19 cellular contexts compared by ENCODE assay signal in the genomic region with DNA sequence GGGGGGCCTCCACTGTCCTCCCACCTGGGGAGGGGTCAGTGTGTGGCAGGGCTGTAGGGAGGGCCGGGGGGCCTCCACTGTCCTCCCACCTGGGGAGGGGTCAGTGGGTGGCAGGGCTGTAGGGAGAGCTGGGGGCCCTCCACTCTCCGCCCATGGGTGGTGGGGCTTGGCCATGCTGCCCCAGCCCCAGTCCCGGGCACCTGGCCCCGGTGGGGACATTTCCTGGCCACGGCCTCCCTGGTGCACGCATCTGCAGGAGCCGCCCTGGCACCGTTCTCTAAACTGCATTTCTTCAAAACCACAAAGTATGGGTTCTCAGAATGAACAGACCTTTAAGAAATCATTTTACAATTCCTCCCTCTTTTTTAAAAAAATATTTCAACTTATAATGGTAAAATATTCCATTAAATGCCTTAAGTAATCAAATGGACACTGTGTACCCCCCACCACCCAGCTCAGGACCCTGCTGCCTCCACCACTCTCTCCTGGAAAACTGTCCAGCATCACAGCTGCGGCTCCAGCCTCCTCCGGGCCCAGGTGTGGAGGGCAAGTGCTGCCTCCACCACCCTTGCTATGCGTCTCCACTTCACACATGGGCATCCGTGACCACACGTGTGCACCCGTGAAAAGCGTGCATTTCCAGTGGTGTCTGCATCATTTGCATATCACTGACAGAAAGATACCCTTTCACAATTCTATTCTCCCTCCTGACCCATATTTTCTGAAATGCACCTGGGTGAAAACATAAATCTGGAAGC.
DNase-seq lines count a peak whose midpoint lies in the region; ATAC-seq lines count a peak whose summit lies in the region.
"Had no signal": no experiment of that assay in that cellular context is flagged by ENCODE, and none has a peak within 500 bp of the region (broad histone marks: within the 10 kb centered on the region; RNA-seq: fewer than 3 reads in every experiment).

No MANE protein-coding gene starts in this region.

- POLR2A ChIA-PET in activated CD4-positive, alpha-beta T cell treated with anti-CD3 and anti-CD28 coated beads, Interleukin-2, amount 10 ng/mL, durations not matched to agents 7 days and 5 days (lab: Charles Lee): no interaction called here

- H3K27me3 Mint-ChIP-seq in activated CD4-positive, alpha-beta T cell treated with anti-CD3 and anti-CD28 coated beads, Interleukin-2, amount 10 ng/mL, durations not matched to agents 7 days and 5 days: no peaks in the 10 kb centered on the region
- H3K27me3 Mint-ChIP-seq in activated CD4-positive, alpha-beta T cell treated with anti-CD3 and anti-CD28 coated beads, Interleukin-2, amount 10 ng/mL, durations not matched to agents 24 days and 14 days: no peaks in the 10 kb centered on the region
- H3K27me3 Mint-ChIP-seq in T-helper 17 cell: no peaks in the 10 kb centered on the region
- no peaks in the 10 kb centered on the region for H3K27me3 Mint-ChIP-seq in effector memory CD8-positive, alpha-beta T cell
- no peaks in the 10 kb centered on the region for H3K27me3 Mint-ChIP-seq in stimulated activated naive B cell treated with anti-CD40 and anti-IgM and Interleukin-4, amounts not matched to agents 10 μg/mL and 1 μg/mL and 100 μg/mL, for 72 hours
- H3K27me3 Mint-ChIP-seq: type B pancreatic cell had no signal

- intact Hi-C loops in activated CD4-positive, alpha-beta T cell treated with anti-CD3 and anti-CD28 coated beads, Interleukin-2, amount 10 ng/mL, durations not matched to agents 24 days and 14 days (cut with micrococcal nuclease): loop anchor here (10.0 kb wide), 1 partner anchor 244 kb away; no protein-coding TSS in a partner anchor

- peak overlapping the region; percentile 85 for H3K27ac Mint-ChIP-seq in activated CD4-positive, alpha-beta T cell treated with anti-CD3 and anti-CD28 coated beads, Interleukin-2, amount 10 ng/mL, durations not matched to agents 7 days and 5 days
- no peak overlapping the region for H3K27ac Mint-ChIP-seq in activated CD4-positive, alpha-beta T cell treated with anti-CD3 and anti-CD28 coated beads, Interleukin-2, amount 10 ng/mL, durations not matched to agents 24 days and 14 days
- peak overlapping the region; percentile 34 for H3K27ac Mint-ChIP-seq in T-helper 17 cell
- peak overlapping the region; percentile 50 to 93 for H3K27ac Mint-ChIP-seq in effector memory CD8-positive, alpha-beta T cell
- H3K27ac Mint-ChIP-seq in stimulated activated naive B cell treated with anti-CD40 and anti-IgM and Interleukin-4, amounts not matched to agents 10 μg/mL and 1 μg/mL and 100 μg/mL, for 72 hours: peak overlapping the region; percentile 44
- H3K27ac Mint-ChIP-seq: type B pancreatic cell had no signal

- peaks cover 72% of the 10 kb centered on the region for H3K4me1 Mint-ChIP-seq in activated CD4-positive, alpha-beta T cell treated with anti-CD3 and anti-CD28 coated beads, Interleukin-2, amount 10 ng/mL, durations not matched to agents 7 days and 5 days
- H3K4me1 Mint-ChIP-seq in activated CD4-positive, alpha-beta T cell treated with anti-CD3 and anti-CD28 coated beads, Interleukin-2, amount 10 ng/mL, durations not matched to agents 24 days and 14 days: peaks cover 41% of the 10 kb centered on the region
- peaks cover 21% of the 10 kb centered on the region for H3K4me1 Mint-ChIP-seq in T-helper 17 cell
- H3K4me1 Mint-ChIP-seq in effector memory CD8-positive, alpha-beta T cell (ENCODE audit: low read depth in 2 of 2): peaks cover 26 to 42% of the 10 kb centered on the region in 2 donors
- peaks cover 40 to 45% of the 10 kb centered on the region in 2 donors for H3K4me1 Mint-ChIP-seq in stimulated activated naive B cell treated with anti-CD40 and anti-IgM and Interleukin-4, amounts not matched to agents 10 μg/mL and 1 μg/mL and 100 μg/mL, for 72 hours

- CTCF ChIA-PET in activated CD4-positive, alpha-beta T cell treated with anti-CD3 and anti-CD28 coated beads, Interleukin-2, amount 10 ng/mL, durations not matched to agents 7 days and 5 days (lab: Charles Lee): no interaction called here

- no peak for ATAC-seq in T-helper 17 cell
- ATAC-seq in effector memory CD8-positive, alpha-beta T cell (replicated peaks): peak; percentile 14
- no peak for ATAC-seq in stimulated activated naive B cell treated with anti-CD40 and anti-IgM and Interleukin-4, amounts not matched to agents 10 μg/mL and 1 μg/mL and 100 μg/mL, for 72 hours (replicated peaks)
- ATAC-seq: heart left ventricle, sciatic nerve had no signal

- H3K4me3 Mint-ChIP-seq in activated CD4-positive, alpha-beta T cell treated with anti-CD3 and anti-CD28 coated beads, Interleukin-2, amount 10 ng/mL, durations not matched to agents 7 days and 5 days: no peak overlapping the region
- H3K4me3 Mint-ChIP-seq in activated CD4-positive, alpha-beta T cell treated with anti-CD3 and anti-CD28 coated beads, Interleukin-2, amount 10 ng/mL, durations not matched to agents 24 days and 14 days: no peak overlapping the region
- no peak overlapping the region for H3K4me3 Mint-ChIP-seq in T-helper 17 cell
- peak overlapping the region; percentile 51 to 74 for H3K4me3 Mint-ChIP-seq in effector memory CD8-positive, alpha-beta T cell
- H3K4me3 Mint-ChIP-seq in stimulated activated naive B cell treated with anti-CD40 and anti-IgM and Interleukin-4, amounts not matched to agents 10 μg/mL and 1 μg/mL and 100 μg/mL, for 72 hours: no peak overlapping the region
- H3K4me3 Mint-ChIP-seq: CD14-positive monocyte, mesothelial cell of epicardium, type B pancreatic cell had no signal

- peaks cover 5% of the 10 kb centered on the region for H3K9me3 Mint-ChIP-seq in activated CD4-positive, alpha-beta T cell treated with anti-CD3 and anti-CD28 coated beads, Interleukin-2, amount 10 ng/mL, durations not matched to agents 7 days and 5 days
- H3K9me3 Mint-ChIP-seq in activated CD4-positive, alpha-beta T cell treated with anti-CD3 and anti-CD28 coated beads, Interleukin-2, amount 10 ng/mL, durations not matched to agents 24 days and 14 days: peaks cover 12% of the 10 kb centered on the region
- peaks cover 0 to 8% of the 10 kb centered on the region in 2 donors for H3K9me3 Mint-ChIP-seq in effector memory CD8-positive, alpha-beta T cell
- peaks cover 16% of the 10 kb centered on the region in 2 donors for H3K9me3 Mint-ChIP-seq in stimulated activated naive B cell treated with anti-CD40 and anti-IgM and Interleukin-4, amounts not matched to agents 10 μg/mL and 1 μg/mL and 100 μg/mL, for 72 hours
- H3K9me3 Mint-ChIP-seq: mesothelial cell of epicardium had no signal

- H3K9me3 ChIP-seq in T-helper 17 cell (ENCODE audit: control insufficient read depth, low read length, poor library complexity, severe bottlenecking): no peaks in the 10 kb centered on the region
- H3K9me3 ChIP-seq: esophagus squamous epithelium, heart left ventricle had no signal

- H3K36me3 Mint-ChIP-seq in activated CD4-positive, alpha-beta T cell treated with anti-CD3 and anti-CD28 coated beads, Interleukin-2, amount 10 ng/mL, durations not matched to agents 7 days and 5 days (ENCODE audit: low read depth): peaks cover 33% of the 10 kb centered on the region
- peaks cover 32% of the 10 kb centered on the region for H3K36me3 Mint-ChIP-seq in activated CD4-positive, alpha-beta T cell treated with anti-CD3 and anti-CD28 coated beads, Interleukin-2, amount 10 ng/mL, durations not matched to agents 24 days and 14 days (ENCODE audit: low read depth)
- H3K36me3 Mint-ChIP-seq in T-helper 17 cell (ENCODE audit: low read depth): peaks cover 4% of the 10 kb centered on the region
- H3K36me3 Mint-ChIP-seq in effector memory CD8-positive, alpha-beta T cell (ENCODE audit: insufficient read depth): peaks cover 31% of the 10 kb centered on the region
- peaks cover 42 to 71% of the 10 kb centered on the region in 2 donors for H3K36me3 Mint-ChIP-seq in stimulated activated naive B cell treated with anti-CD40 and anti-IgM and Interleukin-4, amounts not matched to agents 10 μg/mL and 1 μg/mL and 100 μg/mL, for 72 hours
- H3K36me3 Mint-ChIP-seq: CD14-positive monocyte had no signal

- no peak for DNase-seq in activated CD4-positive, alpha-beta T cell treated with anti-CD3 and anti-CD28 coated beads, Interleukin-2, amount 10 ng/mL, durations not matched to agents 7 days and 5 days
- no peak for DNase-seq in activated CD4-positive, alpha-beta T cell treated with anti-CD3 and anti-CD28 coated beads, Interleukin-2, amount 10 ng/mL, durations not matched to agents 24 days and 14 days
- DNase-seq in T-helper 17 cell (no peak), cerebellar nuclear complex (lab: John Stamatoyannopoulos, UW) (no peak), epidermal melanocyte (ENCODE audit: insufficient read length, low spot score) (no peak), kidney glomerular epithelial cell (lab: John Stamatoyannopoulos, UW) (no peak)
- DNase-seq in effector memory CD8-positive, alpha-beta T cell: no peak
- DNase-seq in stimulated activated naive B cell treated with anti-CD40 and anti-IgM and Interleukin-4, amounts not matched to agents 10 μg/mL and 1 μg/mL and 100 μg/mL, for 72 hours: no peak
- DNase-seq: activated CD4-positive, CD25-positive, alpha-beta regulatory T cell; activated T-cell treated with anti-CD3 and anti-CD28 coated beads for 4 hours; esophagus squamous epithelium; NCI-H524 treated with DMSO at 0.1 percent for 48 hours; SIG-M5; stimulated activated CD4-positive, alpha-beta T cell treated with anti-CD3 and anti-CD28 coated beads, Interleukin-2, amount 100 ng/mL, for 48 hours had no signal

Comparison
In these comparisons a context has a peak if more than half of its experiments do, and no peak if none do; other contexts are left out.
1. H3K4me3 Mint-ChIP-seq: peak in effector memory CD8-positive, alpha-beta T cell (2 of 2); none in activated CD4-positive, alpha-beta T cell treated with anti-CD3 and anti-CD28 coated beads, Interleukin-2, amount 10 ng/mL, durations not matched to agents 7 days and 5 days (single experiment), activated CD4-positive, alpha-beta T cell treated with anti-CD3 and anti-CD28 coated beads, Interleukin-2, amount 10 ng/mL, durations not matched to agents 24 days and 14 days (single experiment), T-helper 17 cell (single experiment) and stimulated activated naive B cell treated with anti-CD40 and anti-IgM and Interleukin-4, amounts not matched to agents 10 μg/mL and 1 μg/mL and 100 μg/mL, for 72 hours (0 of 2).